In genomic region chr4:130534651-130535050, GRCh38 we compare ENCODE assay signal across 35 cellular contexts.
"Had no signal": no experiment of that assay in that cellular context is flagged by ENCODE, and none has a peak within 500 bp of the region (broad histone marks: within the 10 kb centered on the region; RNA-seq: fewer than 3 reads in every experiment).

No MANE protein-coding gene starts in this region.

- DNase-seq: Karpas-422, Kasumi-1, MG63, MM.1S, MV-4-11, NCI-H1048, NCI-H1092, NCI-H1092 treated with DMSO at 0.1 percent for 48 hours, NCI-H1105, NCI-H1105 treated with DMSO at 0.1 percent for 48 hours, NCI-H1417, NCI-H1417 treated with DMSO at 0.1 percent for 48 hours, NCI-H1436, NCI-H1436 treated with DMSO at 0.1 percent for 48 hours, NCI-H146, NCI-H1694, NCI-H1694 treated with DMSO at 0.1 percent for 48 hours, NCI-H187, NCI-H187 treated with DMSO at 0.1 percent for 48 hours, NCI-H1930, NCI-H2029, NCI-H2029 treated with DMSO at 0.1 percent for 48 hours, NCI-H2081, NCI-H2081 treated with DMSO at 0.1 percent for 48 hours, NCI-H2107, NCI-H2171, NCI-H2171 treated with DMSO at 0.1 percent for 48 hours, NCI-H2227 treated with DMSO at 0.1 percent for 48 hours, NCI-H226, NCI-H345, NCI-H446, NCI-H446 treated with DMSO at 0.1 percent for 48 hours, NCI-H510A, NCI-H510A treated with DMSO at 0.1 percent for 48 hours, NCI-H524 had no signal

- H3K9me3 ChIP-seq: MG63 had no signal

- H3K4me3 ChIP-seq: MG63 had no signal

- H3K36me3 ChIP-seq: MG63 had no signal

- H3K27me3 ChIP-seq: MG63 had no signal
